7 cellular contexts compared by ENCODE assay signal in the genomic region with DNA sequence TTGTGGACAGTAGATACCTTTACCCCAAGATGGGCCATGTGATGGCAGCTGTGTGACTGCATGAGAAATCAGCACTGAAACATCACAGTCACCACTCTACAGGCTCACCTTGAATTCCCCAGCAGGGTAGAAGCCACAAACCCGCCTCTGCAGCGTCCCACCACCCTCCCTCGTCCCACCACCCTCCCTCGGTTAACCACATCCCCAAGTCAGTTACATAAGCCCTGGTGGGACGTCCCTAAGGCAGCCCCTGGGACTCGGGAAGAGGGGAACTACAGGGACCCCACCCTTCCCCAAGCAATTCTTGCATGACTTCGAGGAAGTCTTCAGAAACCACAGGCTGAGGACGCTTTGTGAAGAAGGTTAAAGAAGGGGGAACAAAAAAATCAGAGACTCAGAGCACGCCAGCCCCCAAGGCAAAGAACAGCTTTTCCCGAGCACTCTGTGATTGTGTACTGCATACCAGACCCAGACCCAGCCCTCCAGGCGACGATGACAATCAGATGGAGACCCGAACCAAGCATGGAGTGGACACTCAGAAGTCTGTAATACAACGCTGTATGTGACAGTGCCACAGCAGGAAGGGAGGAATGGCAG.
DNase-seq lines count a peak whose midpoint lies in the region; ATAC-seq lines count a peak whose summit lies in the region.

No MANE protein-coding gene starts in this region.

- no peaks in the 10 kb centered on the region for H3K9me3 Mint-ChIP-seq in immature natural killer cell

- H3K27ac Mint-ChIP-seq in immature natural killer cell = peak overlapping the region; percentile 92 to 97 (median 94)

- ATAC-seq in GM21367 (IDR thresholded peaks at IDR 0.05; ENCODE audit: unreplicated experiment) = peak; percentile 72

- peak; percentile 68 to 79 for DNase-seq in Kasumi-1 (lab: John Stamatoyannopoulos, UW)
- peak; percentile 56 for DNase-seq in activated CD8-positive, alpha-beta memory T cell treated with anti-CD3 and anti-CD28 coated beads, Interleukin-2, amount 50 U/mL, for 24 hours (ENCODE audit: extremely low read depth)
- peak; percentile 73 to 77 (median 75) for DNase-seq in immature natural killer cell
- DNase-seq in stimulated activated CD8-positive, alpha-beta memory T cell treated with anti-CD3 and anti-CD28 coated beads, Interleukin-4, amount 100 ng/mL, for 24 hours (ENCODE audit: low read depth) = peak; percentile 64
- no peak for DNase-seq in SW480 (ENCODE audit: low spot score)
- no peak for DNase-seq in mucosa of gallbladder (ENCODE audit: low spot score)

- peaks cover 4 to 7% (median 4%) of the 10 kb centered on the region in 3 donors for H3K36me3 Mint-ChIP-seq in immature natural killer cell

- peaks cover 93 to 95% of the 10 kb centered on the region in 2 donors for H3K4me1 Mint-ChIP-seq in immature natural killer cell

- H3K27me3 Mint-ChIP-seq in immature natural killer cell (ENCODE audit: low read depth in 3 of 3) = peaks cover 8 to 12% (median 8%) of the 10 kb centered on the region in 3 donors

- H3K4me3 Mint-ChIP-seq in immature natural killer cell = peak overlapping the region; percentile 67 to 85 (median 79)

Comparison
In these comparisons a context has a peak if more than half of its experiments do, and no peak if none do; other contexts are left out.
1. DNase-seq: peak in Kasumi-1 (2 of 2), activated CD8-positive, alpha-beta memory T cell treated with anti-CD3 and anti-CD28 coated beads, Interleukin-2, amount 50 U/mL, for 24 hours (single experiment), immature natural killer cell (3 of 3) and stimulated activated CD8-positive, alpha-beta memory T cell treated with anti-CD3 and anti-CD28 coated beads, Interleukin-4, amount 100 ng/mL, for 24 hours (single experiment); none in SW480 (single experiment) and mucosa of gallbladder (single experiment).